Comparison of ENCODE assay signal across 28 cellular contexts in genomic region chr5:114148253-114148652, GRCh38.
"Had no signal": no experiment of that assay in that cellular context is flagged by ENCODE, and none has a peak within 500 bp of the region (broad histone marks: within the 10 kb centered on the region; RNA-seq: fewer than 3 reads in every experiment).

No MANE protein-coding gene starts in this region.

- H3K27me3 ChIP-seq: heart left ventricle, sigmoid colon, upper lobe of left lung had no signal

- H3K4me1 ChIP-seq: heart left ventricle, sigmoid colon, upper lobe of left lung had no signal

- H3K9me3 ChIP-seq: thoracic aorta had no signal

- DNase-seq: activated B cell treated with CpG ODN at 0.5 μM for 24 hours; activated CD4-positive, alpha-beta T cell treated with anti-CD3 and anti-CD28 coated beads for 36 hours; activated CD4-positive, alpha-beta T cell treated with anti-CD3 and anti-CD28 coated beads, Interleukin-2, amount 50 U/mL, for 4 hours; activated CD8-positive, alpha-beta memory T cell treated with anti-CD3 and anti-CD28 coated beads for 24 hours; activated CD8-positive, alpha-beta memory T cell treated with anti-CD3 and anti-CD28 coated beads, Interleukin-2, amount 50 U/mL, for 4 hours; activated naive CD4-positive, alpha-beta T cell treated with anti-CD3 and anti-CD28 coated beads for 36 hours; activated naive CD8-positive, alpha-beta T cell treated with anti-CD3 and anti-CD28 coated beads, Interleukin-2, amount 10 ng/mL, durations not matched to agents 7 days and 5 days; activated T-cell treated with anti-CD3 and anti-CD28 coated beads, Interleukin-2, amount 50 U/mL, for 4 hours; amniotic stem cell; cortex of kidney; endodermal cell; heart left ventricle; left ventricle myocardium superior; mammary epithelial cell; midbrain; retina; sigmoid colon; stimulated activated CD4-positive, alpha-beta T cell treated with anti-CD3 and anti-CD28 coated beads, Interleukin-15, amount 100 ng/mL, for 24 hours; stimulated activated CD4-positive, alpha-beta T cell treated with anti-CD3 and anti-CD28 coated beads, Interleukin-2, amount 100 ng/mL, for 48 hours; stimulated activated CD8-positive, alpha-beta memory T cell treated with anti-CD3 and anti-CD28 coated beads, Interleukin-4, amount 100 ng/mL, for 48 hours; stimulated activated naive B cell treated with anti-CD40 and anti-IgM and Interleukin-4, amounts not matched to agents 10 μg/mL and 1 μg/mL and 100 μg/mL, for 72 hours; T-helper 17 cell; upper lobe of left lung had no signal

- H3K36me3 ChIP-seq: heart left ventricle, sigmoid colon, thoracic aorta, upper lobe of left lung had no signal

- ATAC-seq: activated CD4-positive, alpha-beta T cell treated with anti-CD3 and anti-CD28 coated beads for 36 hours; activated T-cell treated with anti-CD3 and anti-CD28 coated beads, Interleukin-2, amount 50 U/mL, for 4 hours; heart left ventricle; left ventricle myocardium superior; natural killer cell treated with Interleukin-12 subunit alpha and Interleukin-12 subunit beta and Interleukin-15 and Interleukin-18, amount 100 ng/mL, for 72 hours; stimulated activated naive B cell treated with anti-CD40 and anti-IgM and Interleukin-4, amounts not matched to agents 10 μg/mL and 1 μg/mL and 100 μg/mL, for 72 hours; T-helper 17 cell had no signal

- FAIRE-seq: keratinocyte had no signal

- H3K4me3 ChIP-seq: heart left ventricle, sigmoid colon, smooth muscle cell, thoracic aorta, upper lobe of left lung had no signal

- H3K27ac ChIP-seq: epithelial cell of prostate, heart left ventricle, sigmoid colon, thoracic aorta, upper lobe of left lung had no signal
